ENCODE assay signal across 22 cellular contexts in genomic region chr17:82325286-82326180, GRCh38. TPM values are rescaled to one million over a fixed set of nuclear protein-coding genes. Genes with fewer than 3 reads are reported as not detected.
DNase-seq lines count a peak whose midpoint lies in the region; ATAC-seq and TF ChIP-seq lines count a peak whose summit lies in the region.
"Had no signal": no experiment of that assay in that cellular context is flagged by ENCODE, and none has a peak within 500 bp of the region (broad histone marks: within the 10 kb centered on the region; RNA-seq: fewer than 3 reads in every experiment).

No MANE protein-coding gene starts in this region.

- H3K4me3 Mint-ChIP-seq in WTC11 (no peak overlapping the region), Calu3 (ENCODE audit: low read depth, unreplicated experiment) (no peak overlapping the region)
- H3K4me3 Mint-ChIP-seq: CD14-positive monocyte had no signal

- H3K36me3 ChIP-seq in heart left ventricle: peaks cover 0 to 28% (median 0%) of the 10 kb centered on the region in 9 donors
- H3K36me3 ChIP-seq in right lobe of liver: no peaks in the 10 kb centered on the region
- no peaks in the 10 kb centered on the region for H3K36me3 ChIP-seq in upper lobe of right lung

- H3K9me3 ChIP-seq in heart left ventricle (no peaks in the 10 kb centered on the region), right lobe of liver (no peaks in the 10 kb centered on the region), upper lobe of right lung (no peaks in the 10 kb centered on the region)

- no peaks in the 10 kb centered on the region for H3K36me3 Mint-ChIP-seq in WTC11
- peaks cover 3% of the 10 kb centered on the region for H3K36me3 Mint-ChIP-seq in Calu3 (ENCODE audit: insufficient read depth, unreplicated experiment)

- ATAC-seq in left cardiac atrium (no peak), heart left ventricle (no peak), WTC11 (no peak), right lobe of liver (peak in 3 of 4 donors; percentile 9 to 30 (median 17)), upper lobe of right lung (no peak)

- no peak overlapping the region for H3K27ac Mint-ChIP-seq in WTC11
- H3K27ac Mint-ChIP-seq in Calu3 (ENCODE audit: unreplicated experiment): no peak overlapping the region

- CTCF ChIA-PET in WTC11 (lab: Charles Lee): interaction anchor here (0.6 to 1.9 kb wide), 6 partner anchors 25 to 120 kb away, joined by 3 to 5 read pairs (median 4); no protein-coding TSS in a partner anchor
- CTCF ChIA-PET in Calu3 (lab: Charles Lee): interaction anchor here (0.6 to 1.8 kb wide), 2 partner anchors 46 to 90 kb away, joined by 5 to 6 read pairs; no protein-coding TSS in a partner anchor

- TF ChIP-seq POLR2A in heart left ventricle (IDR thresholded peaks at IDR 0.05) (no peak), right lobe of liver (IDR thresholded peaks at IDR 0.05) (no peak)

- DNase-seq in left cardiac atrium: peak; percentile 20
- DNase-seq in heart left ventricle: no peak
- DNase-seq in WTC11 (ENCODE audit: low spot score): no peak
- peak; percentile 62 to 75 (median 65) for DNase-seq in right lobe of liver
- DNase-seq in upper lobe of right lung: peak; percentile 63
- DNase-seq in COLO829 (ENCODE audit: low spot score): no peak
- DNase-seq in Calu3: no peak
- DNase-seq: COR-L47; IMR-90; Kasumi-1; MM.1S; NCI-H1105; NCI-H1694; NCI-H2107; NCI-H226; NK-92 treated with Interleukin-12 subunit alpha and Interleukin-12 subunit beta, amount 100 ng/mL, for 24 hours; OCI-M1 had no signal

- no peak overlapping the region for H3K27ac ChIP-seq in heart left ventricle
- H3K27ac ChIP-seq in right lobe of liver: peak overlapping the region in 1 of 3 donors; percentile 48
- no peak overlapping the region for H3K27ac ChIP-seq in upper lobe of right lung

- H3K9me3 Mint-ChIP-seq in WTC11 (no peaks in the 10 kb centered on the region), Calu3 (ENCODE audit: low read depth, unreplicated experiment) (no peaks in the 10 kb centered on the region)

- intact Hi-C loops in left cardiac atrium (cut with DNase I) (no loop called here), heart left ventricle (cut with DNase I) (loop anchor here in 3 of 10 donors (10.0 kb wide), 3 partner anchors 91 to 291 kb away; partner anchors contain the start of genes DCXR (in 1 of the 3) and RAC3 (in 1 of the 3)), right lobe of liver (cut with DNase I) (no loop called here), upper lobe of right lung (cut with DNase I) (no loop called here), Calu3 (cut with micrococcal nuclease; ENCODE audit: unreplicated experiment) (loop anchor here (10.0 kb wide), 1 partner anchor 81 kb away; no protein-coding TSS in a partner anchor)

- BruUV-seq in Calu3 (replicated peaks; lab: Mats Ljungman, UMichigan): no TSS peak

- WGBS in heart left ventricle, 4 donors: 90 to 96% (median 92%) methylated on average over 20 to 30 of the region's 30 CpGs
- WGBS in right lobe of liver (ENCODE audit: insufficient coverage, low coverage, low lambda C conversion rate, missing lambda C conversion rate): no CpG with 5 or more reads among the region's 30 CpGs

- H3K4me3 ChIP-seq in heart left ventricle (no peak overlapping the region), right lobe of liver (no peak overlapping the region), upper lobe of right lung (no peak overlapping the region)

- peaks cover 0 to 20% (median 10%) of the 10 kb centered on the region in 12 donors for H3K4me1 ChIP-seq in heart left ventricle
- peaks cover 0 to 35% (median 11%) of the 10 kb centered on the region in 4 donors for H3K4me1 ChIP-seq in right lobe of liver
- H3K4me1 ChIP-seq in upper lobe of right lung: peaks cover 15% of the 10 kb centered on the region

- TF ChIP-seq CTCF in heart left ventricle (IDR thresholded peaks at IDR 0.05): no peak
- TF ChIP-seq CTCF in WTC11 (IDR thresholded peaks at IDR 0.05): no peak
- TF ChIP-seq CTCF in right lobe of liver (IDR thresholded peaks at IDR 0.05): no peak
- no peak for TF ChIP-seq CTCF in upper lobe of right lung (IDR thresholded peaks at IDR 0.05)
- no peak for TF ChIP-seq CTCF in Calu3 (IDR thresholded peaks at IDR 0.05; ENCODE audit: unreplicated experiment)

- H3K27me3 ChIP-seq in heart left ventricle (peaks cover 0 to 37% (median 0%) of the 10 kb centered on the region in 9 donors), right lobe of liver (no peaks in the 10 kb centered on the region), upper lobe of right lung (no peaks in the 10 kb centered on the region)

- H3K4me1 Mint-ChIP-seq in WTC11: peaks cover 7% of the 10 kb centered on the region
- H3K4me1 Mint-ChIP-seq in Calu3 (ENCODE audit: low read depth, unreplicated experiment): peaks cover under 1% of the 10 kb centered on the region

- POLR2A ChIA-PET in WTC11 (lab: Charles Lee): no interaction called here

- peaks cover under 1% of the 10 kb centered on the region; the same call in 1 of the 2 replicates for H3K27me3 Mint-ChIP-seq in WTC11 (ENCODE audit: low read depth)
- H3K27me3 Mint-ChIP-seq in Calu3 (ENCODE audit: unreplicated experiment): peaks cover 23% of the 10 kb centered on the region

TF ChIP-seq in WTC11, 78 proteins besides CTCF, POLR2A, EP300 and RAD21 (continues in another document):
- peak; percentile 30; the same call in 1 of the 2 replicates for TF ChIP-seq PREB (CRISPR knock-in tag; IDR thresholded peaks at IDR 0.05; ENCODE audit: borderline replicate concordance)
- peak; percentile 50; the same call in 1 of the 2 replicates for TF ChIP-seq GABPB1 (CRISPR knock-in tag; IDR thresholded peaks at IDR 0.05)

RNA-seq across cellular contexts. Expression of gene SECTM1, which starts 8.0 kb away (rescaled TPM):
- total RNA-seq in left cardiac atrium: 10 to 100 TPM in 1 of 2 donors, 1 to 10 TPM in 1; 6.6 to 12.6 TPM
- total RNA-seq in heart left ventricle: 10 to 100 TPM in 2 of 9 donors, 1 to 10 TPM in 7; 2.3 to 41.6 (median 3.5) TPM
- polyA plus RNA-seq in heart left ventricle: 1 to 10 TPM; 2.3 to 3.4 TPM
- 0.14 to 0.57 TPM (median 0.22 TPM) in 3 replicates for total RNA-seq in WTC11 (2021)
- 1 to 10 TPM; 3.9 to 7.4 (median 5.8) TPM for total RNA-seq in right lobe of liver
- total RNA-seq in upper lobe of right lung: 26.4 TPM
- total RNA-seq in Calu3 (2022): 10.4 and 13.4 TPM in 2 replicates

RNA-seq across cellular contexts. Expression of gene CD7, which starts 8.1 kb away (rescaled TPM):
- total RNA-seq in left cardiac atrium (1 to 10 TPM in 1 of 2 donors, under 1 TPM in 1; 0.60 to 1.8 TPM), heart left ventricle (1 to 10 TPM in 2 of 9 donors, under 1 TPM in 5, not detected in 2; 0.21 to 8.6 (median 0.42) TPM), WTC11 (2021) (0.74 to 1.3 TPM (median 0.92 TPM) in 3 replicates), right lobe of liver (1 to 10 TPM in 4 of 6 experiments, under 1 TPM in 2; 0.31 to 3.2 (median 1.3) TPM), upper lobe of right lung (7.2 TPM), Calu3 (2022) (0.34 TPM in 1 of 2 replicates, not detected in the other)
- under 1 TPM; 0.23 to 0.53 TPM for polyA plus RNA-seq in heart left ventricle
- total RNA-seq: A673, HT-29, IMR-90, RPMI7951 had no signal
- polyA plus RNA-seq: IMR-90 had no signal

RNA-seq across cellular contexts. Expression of gene TEX19, which starts 33.5 kb away (rescaled TPM):
- not detected for total RNA-seq in left cardiac atrium
- not detected for total RNA-seq in heart left ventricle
- polyA plus RNA-seq in heart left ventricle: not detected
- 0.89 to 1.4 TPM (median 1.4 TPM) in 3 replicates for total RNA-seq in WTC11 (2021)
- total RNA-seq in right lobe of liver: not detected
- total RNA-seq in upper lobe of right lung: not detected
- total RNA-seq in Calu3 (2022): not detected in 2 replicates
- polyA plus RNA-seq: CD14-positive monocyte had no signal

RNA-seq across cellular contexts. Expression of gene UTS2R, which starts 46.0 kb away (rescaled TPM):
- total RNA-seq in left cardiac atrium (1 to 10 TPM in 1 of 2 donors, under 1 TPM in 1; 0.32 to 1.4 TPM), heart left ventricle (10 to 100 TPM in 1 of 9 donors, 1 to 10 TPM in 6, under 1 TPM in 2; 0.58 to 21.9 (median 1.7) TPM), WTC11 (2021) (0.46 to 0.76 TPM (median 0.53 TPM) in 3 replicates), right lobe of liver (not detected), upper lobe of right lung (not detected), Calu3 (2022) (not detected in 2 replicates)
- polyA plus RNA-seq in heart left ventricle: under 1 TPM; 0.11 TPM
- total RNA-seq: H7, HT-29, IMR-90, RPMI7951 had no signal
- polyA plus RNA-seq: CD14-positive monocyte, IMR-90 had no signal

RNA-seq across cellular contexts. Expression of gene CSNK1D, which starts 52.0 kb away (rescaled TPM):
- total RNA-seq in left cardiac atrium (10 to 100 TPM; 63.6 to 88.2 TPM), heart left ventricle (10 to 100 TPM; 38.4 to 83.9 (median 66.1) TPM), WTC11 (2021) (101 to 111 TPM (median 107 TPM) in 3 replicates), right lobe of liver (10 to 100 TPM; 32.7 to 73.0 (median 45.9) TPM), upper lobe of right lung (150 TPM), Calu3 (2022) (157 and 160 TPM in 2 replicates)
- 10 to 100 TPM; 47.5 to 88.1 TPM for polyA plus RNA-seq in heart left ventricle

Comparison
In these comparisons a context has a peak if more than half of its experiments do, and no peak if none do; other contexts are left out.
1. DNase-seq: peak in left cardiac atrium (single experiment), right lobe of liver (3 of 3) and upper lobe of right lung (single experiment); none in heart left ventricle (0 of 5), WTC11 (single experiment), COLO829 (single experiment) and Calu3 (single experiment).
2. ATAC-seq: peak in right lobe of liver (3 of 4); none in left cardiac atrium (0 of 2), heart left ventricle (0 of 4), WTC11 (single experiment) and upper lobe of right lung (single experiment).